In genomic region chr4:62301500-62301899, GRCh38 we compare ENCODE assay signal across 26 cellular contexts.
"Had no signal": no experiment of that assay in that cellular context is flagged by ENCODE, and none has a peak within 500 bp of the region (broad histone marks: within the 10 kb centered on the region; RNA-seq: fewer than 3 reads in every experiment).

No MANE protein-coding gene starts in this region.

- H3K36me3 Mint-ChIP-seq: neural progenitor cell; stimulated activated effector memory CD8-positive, alpha-beta T cell treated with anti-CD3 and anti-CD28 coated beads, Interleukin-12 subunit alpha, Interleukin-12 subunit beta, amount 100 ng/mL, for 72 hours; stimulated activated naive B cell treated with anti-CD40 and anti-IgM and Interleukin-4, amounts not matched to agents 10 μg/mL and 1 μg/mL and 100 μg/mL, for 72 hours had no signal

- H3K9ac ChIP-seq: neural progenitor cell, parathyroid adenoma had no signal

- H3K79me2 ChIP-seq: parathyroid adenoma had no signal

- H3K4me1 ChIP-seq: neural progenitor cell, parathyroid adenoma, psoas muscle, right lobe of liver, sigmoid colon, stomach, thyroid gland, tibial nerve, upper lobe of left lung, vagina had no signal

- H3K4me1 Mint-ChIP-seq: nephron; stimulated activated effector memory CD8-positive, alpha-beta T cell treated with anti-CD3 and anti-CD28 coated beads, Interleukin-12 subunit alpha, Interleukin-12 subunit beta, amount 100 ng/mL, for 72 hours; stimulated activated naive B cell treated with anti-CD40 and anti-IgM and Interleukin-4, amounts not matched to agents 10 μg/mL and 1 μg/mL and 100 μg/mL, for 72 hours had no signal

- H3K4me3 ChIP-seq: neural progenitor cell, ovary, psoas muscle, right lobe of liver, sigmoid colon, stomach, thoracic aorta, thyroid gland, tibial nerve, upper lobe of left lung, vagina had no signal

- H3K27ac Mint-ChIP-seq: nephron; neural progenitor cell; progenitor cell of endocrine pancreas; stimulated activated effector memory CD8-positive, alpha-beta T cell treated with anti-CD3 and anti-CD28 coated beads, Interleukin-12 subunit alpha, Interleukin-12 subunit beta, amount 100 ng/mL, for 72 hours; stimulated activated naive B cell treated with anti-CD40 and anti-IgM and Interleukin-4, amounts not matched to agents 10 μg/mL and 1 μg/mL and 100 μg/mL, for 72 hours; stimulated activated naive CD8-positive, alpha-beta T cell treated with anti-CD3 and anti-CD28 coated beads, Interleukin-15, Interleukin-2, amounts not matched to agents 100 ng/mL and 50 ng/mL, for 24 hours had no signal

- H3K27me3 Mint-ChIP-seq: progenitor cell of endocrine pancreas; stimulated activated naive B cell treated with anti-CD40 and anti-IgM and Interleukin-4, amounts not matched to agents 10 μg/mL and 1 μg/mL and 100 μg/mL, for 72 hours; stimulated activated naive CD8-positive, alpha-beta T cell treated with anti-CD3 and anti-CD28 coated beads, Interleukin-15, Interleukin-2, amounts not matched to agents 100 ng/mL and 50 ng/mL, for 24 hours had no signal

- H3K4me3 Mint-ChIP-seq: nephron; neural progenitor cell; stimulated activated effector memory CD8-positive, alpha-beta T cell treated with anti-CD3 and anti-CD28 coated beads, Interleukin-12 subunit alpha, Interleukin-12 subunit beta, amount 100 ng/mL, for 72 hours; stimulated activated naive B cell treated with anti-CD40 and anti-IgM and Interleukin-4, amounts not matched to agents 10 μg/mL and 1 μg/mL and 100 μg/mL, for 72 hours; stimulated activated naive CD8-positive, alpha-beta T cell treated with anti-CD3 and anti-CD28 coated beads, Interleukin-15, Interleukin-2, amounts not matched to agents 100 ng/mL and 50 ng/mL, for 24 hours had no signal

- H3K9me3 ChIP-seq: ovary, right lobe of liver, sigmoid colon, thyroid gland, vagina had no signal

- ATAC-seq: psoas muscle; right cardiac atrium; right lobe of liver; stimulated activated effector memory CD8-positive, alpha-beta T cell treated with anti-CD3 and anti-CD28 coated beads, Interleukin-12 subunit alpha, Interleukin-12 subunit beta, amount 100 ng/mL, for 72 hours; stimulated activated naive B cell treated with anti-CD40 and anti-IgM and Interleukin-4, amounts not matched to agents 10 μg/mL and 1 μg/mL and 100 μg/mL, for 72 hours had no signal

- H3K36me3 ChIP-seq: neural progenitor cell, ovary, right lobe of liver, sigmoid colon, stomach, thoracic aorta, thyroid gland, tibial nerve, upper lobe of left lung, vagina had no signal

- H3K27me3 ChIP-seq: neural progenitor cell, ovary, right lobe of liver, sigmoid colon, stomach, thyroid gland, tibial nerve, upper lobe of left lung, vagina had no signal

- H2AFZ ChIP-seq: neural progenitor cell, parathyroid adenoma had no signal

- DNase-seq: occipital lobe; ovary; psoas muscle; right cardiac atrium; right lobe of liver; sigmoid colon; small intestine; stimulated activated CD4-positive, alpha-beta T cell treated with anti-CD3 and anti-CD28 coated beads, Interleukin-15, amount 100 ng/mL, for 24 hours; stimulated activated CD4-positive, alpha-beta T cell treated with anti-CD3 and anti-CD28 coated beads, Interleukin-2, amount 100 ng/mL, for 24 hours; stimulated activated CD4-positive, alpha-beta T cell treated with anti-CD3 and anti-CD28 coated beads, Interleukin-2, amount 100 ng/mL, for 48 hours; stimulated activated CD4-positive, alpha-beta T cell treated with anti-CD3 and anti-CD28 coated beads, Interleukin-4, amount 100 ng/mL, for 24 hours; stimulated activated naive B cell treated with anti-CD40 and anti-IgM and Interleukin-4, amounts not matched to agents 10 μg/mL and 1 μg/mL and 100 μg/mL, for 72 hours; stimulated activated naive CD4-positive, alpha-beta T cell treated with Interleukin-2 at 50 U/mL for 16 hours; stomach; thyroid gland; trophoblast cell; upper lobe of left lung had no signal

- H3K4me2 ChIP-seq: neural progenitor cell had no signal

- H3K27ac ChIP-seq: neural progenitor cell, ovary, parathyroid adenoma, psoas muscle, right lobe of liver, sigmoid colon, stomach, thoracic aorta, thyroid gland, tibial nerve, upper lobe of left lung, vagina had no signal
